Comparison of ENCODE assay signal across 24 cellular contexts in genomic region chr21:31670065-31670464, GRCh38. TPM values are rescaled to one million over a fixed set of nuclear protein-coding genes. Genes with fewer than 3 reads are reported as not detected.
DNase-seq lines count a peak whose midpoint lies in the region; ATAC-seq and TF ChIP-seq lines count a peak whose summit lies in the region.
"Had no signal": no experiment of that assay in that cellular context is flagged by ENCODE, and none has a peak within 500 bp of the region (broad histone marks: within the 10 kb centered on the region; RNA-seq: fewer than 3 reads in every experiment).

No MANE protein-coding gene starts in this region.

- intact Hi-C loops in activated CD4-positive, alpha-beta T cell treated with anti-CD3 and anti-CD28 coated beads for 36 hours (cut with DNase I, micrococcal nuclease) = no loop called here
- intact Hi-C loops in ovary (cut with DNase I) = no loop called here

- no peak overlapping the region for H3K4me2 ChIP-seq in OCI-LY1 (ENCODE audit: low read length)
- H3K4me2 ChIP-seq: BLaER1 had no signal

- H3K36me3 ChIP-seq in OCI-LY1 (ENCODE audit: insufficient read depth, low read length) = peaks cover 74% of the 10 kb centered on the region
- no peaks in the 10 kb centered on the region for H3K36me3 ChIP-seq in ovary
- H3K36me3 ChIP-seq in Peyer's patch = peaks cover 0 to 51% (median 0%) of the 10 kb centered on the region in 3 donors

- H3K79me2 ChIP-seq in OCI-LY1 (ENCODE audit: insufficient read depth, low read length) = peaks cover 7% of the 10 kb centered on the region; the same call in 1 of the 2 replicates

- peaks cover 48% of the 10 kb centered on the region for H3K36me3 Mint-ChIP-seq in activated CD4-positive, alpha-beta T cell treated with anti-CD3 and anti-CD28 coated beads for 36 hours (ENCODE audit: low read depth)

- H3K4me3 Mint-ChIP-seq in activated CD4-positive, alpha-beta T cell treated with anti-CD3 and anti-CD28 coated beads for 36 hours = no peak overlapping the region
- H3K4me3 Mint-ChIP-seq: activated CD4-positive, alpha-beta T cell treated with anti-CD3 and anti-CD28 coated beads, Interleukin-2, amount 10 ng/mL, durations not matched to agents 7 days and 5 days had no signal

- POLR2A ChIA-PET in activated CD4-positive, alpha-beta T cell treated with anti-CD3 and anti-CD28 coated beads for 36 hours (lab: Charles Lee) = interaction anchor here (0.6 kb wide), 1 partner anchor 35 kb away, joined by 3 read pairs; no protein-coding TSS in a partner anchor

- peak overlapping the region; percentile 59 for H3K27ac Mint-ChIP-seq in activated CD4-positive, alpha-beta T cell treated with anti-CD3 and anti-CD28 coated beads for 36 hours
- H3K27ac Mint-ChIP-seq: activated CD4-positive, alpha-beta T cell treated with anti-CD3 and anti-CD28 coated beads, Interleukin-2, amount 10 ng/mL, durations not matched to agents 7 days and 5 days had no signal

- H3K9me3 ChIP-seq in OCI-LY1 (ENCODE audit: low read length) (no peaks in the 10 kb centered on the region), ovary (no peaks in the 10 kb centered on the region), Peyer's patch (no peaks in the 10 kb centered on the region)
- H3K9me3 ChIP-seq: BLaER1, mucosa of descending colon, spleen, upper lobe of left lung had no signal

- H3K4me3 ChIP-seq in OCI-LY1 (ENCODE audit: low read depth, low read length, poor library complexity, severe bottlenecking) (no peak overlapping the region), ovary (no peak overlapping the region), Peyer's patch (no peak overlapping the region)
- H3K4me3 ChIP-seq: BLaER1, mucosa of descending colon, spleen, upper lobe of left lung had no signal

- H3K27ac ChIP-seq in OCI-LY1 (ENCODE audit: low read depth, low read length, poor library complexity, severe bottlenecking) = peak overlapping the region; percentile 65
- H3K27ac ChIP-seq in epithelial cell of prostate = peak overlapping the region; percentile 53
- H3K27ac ChIP-seq in ovary = peak overlapping the region; percentile 31 to 75
- no peak overlapping the region for H3K27ac ChIP-seq in Peyer's patch
- H3K27ac ChIP-seq: BLaER1, HL-60, spleen, upper lobe of left lung had no signal

- peaks cover 13% of the 10 kb centered on the region for H3K4me1 ChIP-seq in OCI-LY1 (ENCODE audit: insufficient read depth, low read length, severe bottlenecking)
- H3K4me1 ChIP-seq in ovary (ENCODE audit: insufficient read depth) = peaks cover 8% of the 10 kb centered on the region
- peaks cover 0 to 1% (median 0%) of the 10 kb centered on the region in 4 donors for H3K4me1 ChIP-seq in Peyer's patch

- peaks cover 11% of the 10 kb centered on the region for H3F3A ChIP-seq in OCI-LY1 (ENCODE audit: insufficient read depth, low read length)

- no peak for DNase-seq in activated CD4-positive, alpha-beta T cell treated with anti-CD3 and anti-CD28 coated beads for 36 hours
- no peak for DNase-seq in activated CD4-positive, alpha-beta T cell treated with anti-CD3 and anti-CD28 coated beads, Interleukin-2, amount 50 U/mL, for 4 hours
- DNase-seq in epithelial cell of prostate (ENCODE audit: low read depth, low spot score) = no peak
- DNase-seq in ovary = no peak
- DNase-seq in Peyer's patch = no peak
- no peak for DNase-seq in islet precursor cell
- no peak for DNase-seq in SHP77 treated with DMSO at 0.1 percent for 48 hours (lab: John Stamatoyannopoulos, UW)
- DNase-seq: activated CD4-positive, alpha-beta T cell treated with anti-CD3 and anti-CD28 coated beads, Interleukin-2, amount 10 ng/mL, durations not matched to agents 7 days and 5 days; activated CD8-positive, alpha-beta memory T cell treated with anti-CD3 and anti-CD28 coated beads, Interleukin-2, amount 50 U/mL, for 48 hours; activated gamma-delta T cell; cerebellar nuclear complex; effector CD4-positive, alpha-beta T cell; left ventricle myocardium superior; mucosa of descending colon; NCI-H1436 treated with DMSO at 0.1 percent for 48 hours; NCI-H526 treated with DMSO at 0.1 percent for 48 hours; spleen; stimulated activated CD4-positive, alpha-beta T cell treated with anti-CD3 and anti-CD28 coated beads, Interleukin-4, amount 100 ng/mL, for 4 hours; upper lobe of left lung had no signal

- no peaks in the 10 kb centered on the region for H3K9me3 Mint-ChIP-seq in activated CD4-positive, alpha-beta T cell treated with anti-CD3 and anti-CD28 coated beads for 36 hours (ENCODE audit: low read depth)
- H3K9me3 Mint-ChIP-seq: activated CD4-positive, alpha-beta T cell treated with anti-CD3 and anti-CD28 coated beads, Interleukin-2, amount 10 ng/mL, durations not matched to agents 7 days and 5 days had no signal

- no peaks in the 10 kb centered on the region for H3K27me3 ChIP-seq in OCI-LY1 (ENCODE audit: insufficient read depth, low read length)
- no peaks in the 10 kb centered on the region for H3K27me3 ChIP-seq in ovary
- H3K27me3 ChIP-seq in Peyer's patch = no peaks in the 10 kb centered on the region
- H3K27me3 ChIP-seq: BLaER1, spleen, upper lobe of left lung had no signal

- no peaks in the 10 kb centered on the region for H3K9me2 ChIP-seq in OCI-LY1 (ENCODE audit: low read depth, low read length)

- no peak for TF ChIP-seq EP300 in ovary (IDR thresholded peaks at IDR 0.05)

- peaks cover 55% of the 10 kb centered on the region for H3K4me1 Mint-ChIP-seq in activated CD4-positive, alpha-beta T cell treated with anti-CD3 and anti-CD28 coated beads for 36 hours

- WGBS in ovary, 3 donors = 7 to 21% (median 10%) methylated on average over 5 of the region's 5 CpGs

- TF ChIP-seq CTCF in OCI-LY1 (IDR thresholded peaks at IDR 0.05; ENCODE audit: low read length) = no peak
- no peak for TF ChIP-seq CTCF in ovary (IDR thresholded peaks at IDR 0.05)
- no peak for TF ChIP-seq CTCF in Peyer's patch (IDR thresholded peaks at IDR 0.05)

- no peaks in the 10 kb centered on the region for H3K27me3 Mint-ChIP-seq in activated CD4-positive, alpha-beta T cell treated with anti-CD3 and anti-CD28 coated beads for 36 hours
- H3K27me3 Mint-ChIP-seq: activated CD4-positive, alpha-beta T cell treated with anti-CD3 and anti-CD28 coated beads, Interleukin-2, amount 10 ng/mL, durations not matched to agents 7 days and 5 days had no signal

- H2AFZ ChIP-seq in OCI-LY1 (ENCODE audit: low read length) = no peak overlapping the region

- CTCF ChIA-PET in activated CD4-positive, alpha-beta T cell treated with anti-CD3 and anti-CD28 coated beads for 36 hours (lab: Charles Lee) = no interaction called here

- no peak for ATAC-seq in activated CD4-positive, alpha-beta T cell treated with anti-CD3 and anti-CD28 coated beads for 36 hours
- ATAC-seq: esophagus mucosa, left ventricle myocardium superior, mucosa of descending colon, Right ventricle myocardium inferior had no signal

- TF ChIP-seq POLR2A in ovary (IDR thresholded peaks at IDR 0.05) (no peak), Peyer's patch (IDR thresholded peaks at IDR 0.05) (no peak)

- H4K20me1 ChIP-seq in OCI-LY1 (ENCODE audit: insufficient read depth, low read length) = no peaks in the 10 kb centered on the region

- no peak overlapping the region for H3K9ac ChIP-seq in OCI-LY1 (ENCODE audit: low read length)
- H3K9ac ChIP-seq: BLaER1 had no signal

RNA-seq across cellular contexts. Expression of gene SOD1, which starts 10.6 kb away (rescaled TPM):
- total RNA-seq in activated CD4-positive, alpha-beta T cell treated with anti-CD3 and anti-CD28 coated beads for 36 hours = 100 to 1,000 TPM; 232 to 284 TPM
- total RNA-seq in ovary = 100 to 1,000 TPM; 175 to 321 (median 236) TPM
- 100 to 1,000 TPM; 373 to 451 TPM for polyA plus RNA-seq in ovary
- 100 to 1,000 TPM; 102 to 304 (median 219) TPM for total RNA-seq in Peyer's patch

Comparison
In these comparisons a context has a peak if more than half of its experiments do, and no peak if none do; other contexts are left out.
1. H3K27ac ChIP-seq: peak in OCI-LY1 (single experiment), epithelial cell of prostate (single experiment) and ovary (2 of 2); none in Peyer's patch (0 of 4).